In the genomic region with DNA sequence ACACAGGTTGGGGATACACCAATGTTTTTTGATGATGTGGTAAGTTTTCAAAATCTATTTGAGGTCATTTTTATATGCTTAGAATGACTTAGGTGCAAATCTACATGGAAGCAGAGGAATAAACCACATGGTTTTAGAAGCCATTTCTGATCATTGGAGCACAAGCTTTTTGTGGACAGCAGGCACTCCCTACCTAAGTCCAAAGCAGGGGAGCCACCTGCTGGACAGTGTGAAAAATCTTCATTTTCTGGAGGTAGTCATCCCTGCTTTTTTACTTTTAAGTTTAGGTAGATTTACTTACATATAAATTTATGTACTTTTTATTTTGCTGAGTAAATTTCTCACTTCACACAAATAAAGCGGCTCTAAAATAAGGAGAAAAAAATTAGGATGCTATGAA, we compare ENCODE assay signal across 8 cellular contexts.
DNase-seq lines count a peak whose midpoint lies in the region; ATAC-seq and TF ChIP-seq lines count a peak whose summit lies in the region.

No MANE protein-coding gene starts in this region.

- ATAC-seq in HG03139 (IDR thresholded peaks at IDR 0.05; ENCODE audit: unreplicated experiment): peak; percentile 69

- no peaks in the 10 kb centered on the region for H3K36me3 ChIP-seq in NT2/D1 (ENCODE audit: insufficient read depth, insufficient read length, low read length)

- H3K27me3 Mint-ChIP-seq in progenitor cell of endocrine pancreas: no peaks in the 10 kb centered on the region

- H3K4me3 ChIP-seq in NT2/D1 (ENCODE audit: insufficient read length, low read depth): no peak overlapping the region

- H3K9ac ChIP-seq in NT2/D1 (ENCODE audit: insufficient read length, low read depth): no peak overlapping the region

- H3K9me3 Mint-ChIP-seq in progenitor cell of endocrine pancreas (ENCODE audit: low read depth): no peaks in the 10 kb centered on the region

- no peak overlapping the region for H3K27ac Mint-ChIP-seq in progenitor cell of endocrine pancreas

- H3K9me3 ChIP-seq in NT2/D1 (ENCODE audit: insufficient read depth, low read length): no peaks in the 10 kb centered on the region

- no peaks in the 10 kb centered on the region for H3K27me3 ChIP-seq in NT2/D1 (ENCODE audit: insufficient read depth, insufficient read length)

- DNase-seq in SHP77 (lab: John Stamatoyannopoulos, UW) (peak; percentile 37 to 60), SHP77 treated with DMSO at 0.1 percent for 48 hours (lab: John Stamatoyannopoulos, UW) (no peak), NT2/D1 (ENCODE audit: low read depth, low spot score) (peak; percentile 63), foreskin melanocyte (peak; percentile 32), progenitor cell of endocrine pancreas (ENCODE audit: low spot score, unreplicated experiment) (no peak), DMS153 treated with DMSO at 0.1 percent for 48 hours (lab: John Stamatoyannopoulos, UW; ENCODE audit: unreplicated experiment) (no peak)
- peak; percentile 48 to 50 for DNase-seq in activated T-cell treated with anti-CD3 and anti-CD28 coated beads, Interleukin-2, amount 50 U/mL, for 48 hours

- H3K4me1 ChIP-seq in NT2/D1 (ENCODE audit: insufficient read depth, insufficient read length): no peaks in the 10 kb centered on the region

- H3K4me3 Mint-ChIP-seq in progenitor cell of endocrine pancreas (ENCODE audit: low read depth): no peak overlapping the region

- H3K36me3 Mint-ChIP-seq in progenitor cell of endocrine pancreas (ENCODE audit: insufficient read depth): peaks cover 13% of the 10 kb centered on the region

- H3K4me1 Mint-ChIP-seq in progenitor cell of endocrine pancreas (ENCODE audit: low read depth): peaks cover 5% of the 10 kb centered on the region

- TF ChIP-seq CTCF in progenitor cell of endocrine pancreas (IDR thresholded peaks at IDR 0.05; ENCODE audit: unreplicated experiment): peak; percentile 75

Comparison
In these comparisons a context has a peak if more than half of its experiments do, and no peak if none do; other contexts are left out.
1. DNase-seq: peak in SHP77 (2 of 2), NT2/D1 (single experiment), activated T-cell treated with anti-CD3 and anti-CD28 coated beads, Interleukin-2, amount 50 U/mL, for 48 hours (2 of 2) and foreskin melanocyte (single experiment); none in SHP77 treated with DMSO at 0.1 percent for 48 hours (single experiment), progenitor cell of endocrine pancreas (single experiment) and DMS153 treated with DMSO at 0.1 percent for 48 hours (single experiment).